In genomic region chr12:65899289-65899688, GRCh38 we compare ENCODE assay signal across 1 cellular context.
TF ChIP-seq lines count a peak whose summit lies in the region.

No MANE protein-coding gene starts in this region.

TF ChIP-seq in WTC11, 78 proteins besides CTCF, POLR2A, EP300 and RAD21 (continued from another document):
- TF ChIP-seq AFF4 (CRISPR knock-in tag; IDR thresholded peaks at IDR 0.05; ENCODE audit: borderline replicate concordance) (no peak), ZBTB21 (CRISPR knock-in tag; IDR thresholded peaks at IDR 0.05; ENCODE audit: borderline replicate concordance) (no peak), TEAD4 (CRISPR knock-in tag; IDR thresholded peaks at IDR 0.05) (no peak), ZNF416 (CRISPR knock-in tag; IDR thresholded peaks at IDR 0.05) (no peak), NR3C1 (CRISPR knock-in tag; conservative IDR thresholded peaks at IDR 0.05; ENCODE audit: low read depth) (no peak)
